Comparison of ENCODE assay signal across 24 cellular contexts in the genomic region with DNA sequence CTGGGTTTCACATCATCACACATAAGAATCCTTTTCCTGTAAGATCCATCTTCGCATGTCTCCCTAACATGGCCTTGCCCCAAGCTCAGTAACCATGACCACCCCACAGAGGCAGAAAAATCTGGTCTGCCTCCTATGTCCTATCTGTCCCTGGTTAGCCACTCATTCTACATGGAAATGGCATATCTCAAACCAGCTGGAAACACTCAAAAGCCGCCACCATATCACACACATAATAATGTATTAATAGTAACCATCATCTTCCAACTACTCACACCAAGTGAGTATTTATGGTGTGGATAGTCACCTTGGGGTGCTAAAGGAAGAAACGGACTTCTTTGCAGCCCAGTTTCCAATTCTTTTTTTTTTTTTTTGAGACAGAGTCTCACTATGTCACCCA. TPM values are rescaled to one million over a fixed set of nuclear protein-coding genes. Genes with fewer than 3 reads are reported as not detected.
DNase-seq lines count a peak whose midpoint lies in the region; ATAC-seq, FAIRE-seq and TF ChIP-seq lines count a peak whose summit lies in the region.
"Had no signal": no experiment of that assay in that cellular context is flagged by ENCODE, and none has a peak within 500 bp of the region (broad histone marks: within the 10 kb centered on the region; RNA-seq: fewer than 3 reads in every experiment).

No MANE protein-coding gene starts in this region.

- no peak overlapping the region for H2AK5ac ChIP-seq in H1 (ENCODE audit: low read depth, low read length)

- H3K4me2 ChIP-seq in H1 (ENCODE audit: insufficient read depth in 1 of 2, low read depth in 2 of 2, low read length in 2 of 2), result no peak overlapping the region
- H3K4me2 ChIP-seq: SK-N-SH had no signal

- H3K27me3 Mint-ChIP-seq in activated naive CD8-positive, alpha-beta T cell, result no peaks in the 10 kb centered on the region
- no peaks in the 10 kb centered on the region for H3K27me3 Mint-ChIP-seq in activated naive CD8-positive, alpha-beta T cell treated with anti-CD3 and anti-CD28 coated beads, Interleukin-2, amount 50 U/mL, for 24 hours
- no peaks in the 10 kb centered on the region for H3K27me3 Mint-ChIP-seq in IgD-negative memory B cell
- no peaks in the 10 kb centered on the region for H3K27me3 Mint-ChIP-seq in glutamatergic neuron (ENCODE audit: unreplicated experiment)

- TF ChIP-seq CTCF in H1 (IDR thresholded peaks at IDR 0.05; ENCODE audit: control extremely low read depth in 1 of 3, insufficient read depth in 1 of 3, low read depth in 1 of 3, low read length in 3 of 3) (no peak), glutamatergic neuron (IDR thresholded peaks at IDR 0.05; ENCODE audit: partially characterized antibody, unreplicated experiment) (no peak), foreskin keratinocyte (conservative IDR thresholded peaks at IDR 0.05) (no peak)

- no peaks in the 10 kb centered on the region for H3K9me3 ChIP-seq in H1 (ENCODE audit: insufficient read depth in 2 of 2, low read depth in 1 of 2, low read length in 1 of 2)
- H3K9me3 ChIP-seq: gastrocnemius medialis, Peyer's patch, psoas muscle, SK-N-SH had no signal

- H4K8ac ChIP-seq in H1 (ENCODE audit: extremely low read depth, insufficient read depth, low read length), result no peak overlapping the region

- no peak for TF ChIP-seq POLR2A in H1 (IDR thresholded peaks at IDR 0.05; ENCODE audit: control extremely low read depth in 1 of 2, low read depth in 2 of 2, low read length in 2 of 2)

- no peak overlapping the region for H3K18ac ChIP-seq in H1 (ENCODE audit: extremely low read depth, low read length)

- no peak overlapping the region for H2AFZ ChIP-seq in H1 (ENCODE audit: low read length)

- H2BK20ac ChIP-seq in H1 (ENCODE audit: low read length), result no peak overlapping the region

- FAIRE-seq in H1 (lab: Jason Lieb, UNC), result no peak
- FAIRE-seq: small intestine had no signal

- H3K4me1 ChIP-seq in H1 (replicated peaks in 1 of 4; ENCODE audit: control insufficient read depth in 3 of 4, insufficient read depth in 4 of 4, low read length in 3 of 4) (peaks cover 0 to 2% (median 0%) of the 10 kb centered on the region in 4 experiments; a peak in 3 of 7 replicates), foreskin keratinocyte (no peaks in the 10 kb centered on the region)
- H3K4me1 ChIP-seq: gastrocnemius medialis, psoas muscle had no signal

- H3K23me2 ChIP-seq in H1 (ENCODE audit: low read depth, low read length), result no peaks in the 10 kb centered on the region

- no peak overlapping the region for H4K91ac ChIP-seq in H1 (replicated peaks; ENCODE audit: insufficient read length, low read length)

- ATAC-seq in activated naive CD8-positive, alpha-beta T cell treated with anti-CD3 and anti-CD28 coated beads, Interleukin-2, amount 50 U/mL, for 24 hours, result no peak
- ATAC-seq in stimulated activated effector memory CD8-positive, alpha-beta T cell treated with anti-CD3 and anti-CD28 coated beads, Interleukin-12 subunit alpha, Interleukin-12 subunit beta, amount 100 ng/mL, for 72 hours, result no peak
- no peak for ATAC-seq in foreskin keratinocyte
- ATAC-seq: gastrocnemius medialis, psoas muscle had no signal

- WGBS in H1 (ENCODE audit: extremely low coverage in 1 of 2, insufficient coverage in 1 of 2, insufficient read length in 1 of 2, insufficient replicate concordance in 2 of 2, low coverage in 1 of 2, low lambda C conversion rate in 2 of 2, missing lambda C conversion rate in 1 of 2), 2 experiments, result 91% methylated on average over 3 of the region's 3 CpGs; no CpG with 5 or more reads in 1 of the 2 experiments

- POLR2A ChIA-PET in H1 (lab: Charles Lee; ENCODE audit: partially characterized antibody), result interaction anchor here (0.7 to 6.9 kb wide), 5 partner anchors 10 to 43 kb away, joined by 3 to 56 read pairs (median 4); partner anchors contain the start of genes FAM117A and KAT7

- DNase-seq in activated naive CD8-positive, alpha-beta T cell treated with anti-CD3 and anti-CD28 coated beads, Interleukin-2, amount 50 U/mL, for 24 hours, result no peak
- DNase-seq in H1 (ENCODE audit: low read depth in 1 of 2, low spot score in 2 of 2) (no peak), glutamatergic neuron (no peak), foreskin keratinocyte (no peak)
- DNase-seq in stimulated activated effector memory CD8-positive, alpha-beta T cell treated with anti-CD3 and anti-CD28 coated beads, Interleukin-12 subunit alpha, Interleukin-12 subunit beta, amount 100 ng/mL, for 72 hours (ENCODE audit: low spot score in 2 of 2), result no peak
- DNase-seq in stimulated activated naive CD4-positive, alpha-beta T cell treated with Interleukin-2 at 50 U/mL for 16 hours (lab: John Stamatoyannopoulos, UW), result no peak
- DNase-seq: activated CD4-positive, alpha-beta T cell treated with anti-CD3 and anti-CD28 coated beads for 48 hours; activated T-cell treated with anti-CD3 and anti-CD28 coated beads, Interleukin-2, amount 50 U/mL, for 48 hours; central memory CD4-positive, alpha-beta T cell; dorsolateral prefrontal cortex; EL; erythroblast; gastrocnemius medialis; left cardiac atrium; NCI-H1694 treated with DMSO at 0.1 percent for 48 hours; NCI-H345; Peyer's patch; psoas muscle; SK-N-SH; small intestine; stimulated activated CD4-positive, alpha-beta T cell treated with anti-CD3 and anti-CD28 coated beads, Interleukin-4, amount 100 ng/mL, for 1 hour had no signal

- H2BK12ac ChIP-seq in H1 (ENCODE audit: low read depth, low read length), result no peak overlapping the region

- H3K36me3 Mint-ChIP-seq in activated naive CD8-positive, alpha-beta T cell, result no peaks in the 10 kb centered on the region
- H3K36me3 Mint-ChIP-seq in activated naive CD8-positive, alpha-beta T cell treated with anti-CD3 and anti-CD28 coated beads, Interleukin-2, amount 50 U/mL, for 24 hours (ENCODE audit: low read depth), result peaks cover 4% of the 10 kb centered on the region
- peaks cover 2% of the 10 kb centered on the region for H3K36me3 Mint-ChIP-seq in IgD-negative memory B cell
- H3K36me3 Mint-ChIP-seq in stimulated activated effector memory CD8-positive, alpha-beta T cell treated with anti-CD3 and anti-CD28 coated beads, Interleukin-12 subunit alpha, Interleukin-12 subunit beta, amount 100 ng/mL, for 72 hours, result peaks cover 28% of the 10 kb centered on the region
- no peaks in the 10 kb centered on the region for H3K36me3 Mint-ChIP-seq in glutamatergic neuron (ENCODE audit: unreplicated experiment)
- H3K36me3 Mint-ChIP-seq: mesothelial cell of epicardium had no signal

- no peak overlapping the region for H3K14ac ChIP-seq in H1 (ENCODE audit: insufficient read length)

- H3K4me3 Mint-ChIP-seq in activated naive CD8-positive, alpha-beta T cell, result no peak overlapping the region
- no peak overlapping the region for H3K4me3 Mint-ChIP-seq in activated naive CD8-positive, alpha-beta T cell treated with anti-CD3 and anti-CD28 coated beads, Interleukin-2, amount 50 U/mL, for 24 hours
- H3K4me3 Mint-ChIP-seq in IgD-negative memory B cell (peak overlapping the region in 2 of 4 donors; percentile 20 to 43), glutamatergic neuron (ENCODE audit: unreplicated experiment) (no peak overlapping the region)
- H3K4me3 Mint-ChIP-seq in stimulated activated effector memory CD8-positive, alpha-beta T cell treated with anti-CD3 and anti-CD28 coated beads, Interleukin-12 subunit alpha, Interleukin-12 subunit beta, amount 100 ng/mL, for 72 hours, result no peak overlapping the region
- H3K4me3 Mint-ChIP-seq: mesothelial cell of epicardium had no signal

- H4K20me1 ChIP-seq in H1 (replicated peaks in 1 of 2; ENCODE audit: control insufficient read depth in 1 of 2, insufficient read depth in 2 of 2, low read length in 2 of 2), result peaks cover 0 to 17% of the 10 kb centered on the region in 2 experiments

- no peaks in the 10 kb centered on the region for H3K9me3 Mint-ChIP-seq in activated naive CD8-positive, alpha-beta T cell (ENCODE audit: low read depth)
- no peaks in the 10 kb centered on the region for H3K9me3 Mint-ChIP-seq in activated naive CD8-positive, alpha-beta T cell treated with anti-CD3 and anti-CD28 coated beads, Interleukin-2, amount 50 U/mL, for 24 hours
- H3K9me3 Mint-ChIP-seq in IgD-negative memory B cell, result no peaks in the 10 kb centered on the region
- no peaks in the 10 kb centered on the region for H3K9me3 Mint-ChIP-seq in stimulated activated effector memory CD8-positive, alpha-beta T cell treated with anti-CD3 and anti-CD28 coated beads, Interleukin-12 subunit alpha, Interleukin-12 subunit beta, amount 100 ng/mL, for 72 hours
- peaks cover 3% of the 10 kb centered on the region for H3K9me3 Mint-ChIP-seq in glutamatergic neuron (ENCODE audit: unreplicated experiment)
- H3K9me3 Mint-ChIP-seq: mesothelial cell of epicardium had no signal

- TF ChIP-seq EP300 in H1 (IDR thresholded peaks at IDR 0.05; ENCODE audit: borderline replicate concordance in 1 of 2, low read depth in 2 of 2, low read length in 2 of 2), result no peak

- no peak overlapping the region for H3K23ac ChIP-seq in H1 (ENCODE audit: insufficient read length)

- no peak overlapping the region for H3K56ac ChIP-seq in H1 (replicated peaks; ENCODE audit: insufficient read length, low read depth, low read length)

- H3K9ac ChIP-seq in H1 (replicated peaks in 1 of 4; ENCODE audit: extremely low read depth in 1 of 4, low read depth in 3 of 4, low read length in 3 of 4), result no peak overlapping the region
- H3K9ac ChIP-seq: SK-N-SH had no signal

- H3K36me3 ChIP-seq in H1 (ENCODE audit: control insufficient read depth in 2 of 4, insufficient read depth in 4 of 4, low read length in 3 of 4), result peaks cover 0 to 4% (median 1%) of the 10 kb centered on the region in 4 experiments; a peak in 2 of 8 replicates
- H3K36me3 ChIP-seq: gastrocnemius medialis, Peyer's patch had no signal

- H3K4me3 ChIP-seq in H1 (ENCODE audit: extremely low read depth in 1 of 4, insufficient read depth in 2 of 4, low read depth in 3 of 4, low read length in 4 of 4), result no peak overlapping the region
- H3K4me3 ChIP-seq: dorsolateral prefrontal cortex, gastrocnemius medialis, Peyer's patch, psoas muscle had no signal

- no peak overlapping the region for H3K4ac ChIP-seq in H1 (replicated peaks; ENCODE audit: insufficient read length, low read depth, low read length)

- H2BK120ac ChIP-seq in H1 (replicated peaks; ENCODE audit: low read depth, low read length), result no peak overlapping the region

- no peak overlapping the region for H4K5ac ChIP-seq in H1 (ENCODE audit: insufficient read length, low read depth, low read length)

- CTCF ChIA-PET in H1 (lab: Charles Lee; ENCODE audit: partially characterized antibody), result interaction anchor here (1.0 to 2.5 kb wide), 4 partner anchors 25 to 244 kb away, joined by 3 to 8 read pairs (median 3); no protein-coding TSS in a partner anchor

- H3K27ac Mint-ChIP-seq in activated naive CD8-positive, alpha-beta T cell, result peak overlapping the region; percentile 91
- H3K27ac Mint-ChIP-seq in activated naive CD8-positive, alpha-beta T cell treated with anti-CD3 and anti-CD28 coated beads, Interleukin-2, amount 50 U/mL, for 24 hours, result no peak overlapping the region
- H3K27ac Mint-ChIP-seq in IgD-negative memory B cell (peak overlapping the region; percentile 39 to 92 (median 71)), glutamatergic neuron (ENCODE audit: unreplicated experiment) (no peak overlapping the region)
- peak overlapping the region; percentile 21 for H3K27ac Mint-ChIP-seq in stimulated activated effector memory CD8-positive, alpha-beta T cell treated with anti-CD3 and anti-CD28 coated beads, Interleukin-12 subunit alpha, Interleukin-12 subunit beta, amount 100 ng/mL, for 72 hours
- H3K27ac Mint-ChIP-seq: mesothelial cell of epicardium had no signal

- H3K79me1 ChIP-seq in H1 (ENCODE audit: low read depth, low read length), result peaks cover 2% of the 10 kb centered on the region; the same call in 1 of the 2 replicates

- H2BK15ac ChIP-seq in H1 (ENCODE audit: low read length), result no peak overlapping the region

- H2BK5ac ChIP-seq in H1 (ENCODE audit: low read depth, low read length), result peak overlapping the region; percentile 56; the same call in 1 of the 2 replicates

- H3K27me3 ChIP-seq in H1 (replicated peaks in 1 of 4; ENCODE audit: control insufficient read depth in 3 of 4, extremely low read depth in 1 of 4, insufficient read depth in 3 of 4, low read length in 3 of 4), result no peaks in the 10 kb centered on the region
- H3K27me3 ChIP-seq in foreskin keratinocyte, result no peaks in the 10 kb centered on the region
- H3K27me3 ChIP-seq: dorsolateral prefrontal cortex, gastrocnemius medialis, Peyer's patch had no signal

- H3K4me1 Mint-ChIP-seq in activated naive CD8-positive, alpha-beta T cell (ENCODE audit: low read depth), result peaks cover 76% of the 10 kb centered on the region
- H3K4me1 Mint-ChIP-seq in activated naive CD8-positive, alpha-beta T cell treated with anti-CD3 and anti-CD28 coated beads, Interleukin-2, amount 50 U/mL, for 24 hours, result peaks cover 82% of the 10 kb centered on the region
- H3K4me1 Mint-ChIP-seq in IgD-negative memory B cell (peaks cover 44 to 64% (median 52%) of the 10 kb centered on the region in 3 donors), glutamatergic neuron (ENCODE audit: low read depth, unreplicated experiment) (peaks cover 18% of the 10 kb centered on the region)
- peaks cover 78% of the 10 kb centered on the region for H3K4me1 Mint-ChIP-seq in stimulated activated effector memory CD8-positive, alpha-beta T cell treated with anti-CD3 and anti-CD28 coated beads, Interleukin-12 subunit alpha, Interleukin-12 subunit beta, amount 100 ng/mL, for 72 hours
- H3K4me1 Mint-ChIP-seq: mesothelial cell of epicardium had no signal

- H3K27ac ChIP-seq in H1 (ENCODE audit: low read depth, low read length), result no peak overlapping the region
- no peak overlapping the region for H3K27ac ChIP-seq in foreskin keratinocyte
- H3K27ac ChIP-seq: dorsolateral prefrontal cortex, gastrocnemius medialis, psoas muscle had no signal

- TF ChIP-seq RAD21 in H1 (IDR thresholded peaks at IDR 0.05 in 1 of 2, conservative IDR thresholded peaks at IDR 0.05 in 1 of 2; ENCODE audit: low read depth in 2 of 2, low read length in 2 of 2), result no peak

- H3K79me2 ChIP-seq in H1 (ENCODE audit: control insufficient read depth in 1 of 2, insufficient read depth in 2 of 2, low read length in 2 of 2), result peaks cover 6 to 63% of the 10 kb centered on the region in 2 experiments

RNA-seq across cellular contexts. Expression of gene FAM117A, which starts 11.4 kb away (rescaled TPM):
- polyA plus RNA-seq in IgD-negative memory B cell, result 81.6 TPM
- 25.3 and 28.4 TPM in 2 replicates for total RNA-seq in H1 (2021; fragmentation: NEBNext Ultra II Directional; extraction: Animal tissue kit (Norgen Biotek cat#: 25700))
- polyA plus RNA-seq in H1 (2011; rRNA removed), result 45.7 and 52.3 TPM in 2 replicates
- 26.3 TPM for polyA plus RNA-seq in H1 (2011; cell fraction: cytosol; rRNA removed)
- 35.8 TPM for polyA plus RNA-seq in H1 (2011; cell fraction: nucleus; rRNA removed)
- 23.6 to 29.0 TPM (median 26.4 TPM) in 4 replicates for polyA plus RNA-seq in H1 (2012, experiment 1 of 2)
- polyA plus RNA-seq in H1 (2012, experiment 2 of 2), result 23.9 TPM
- 29.6 TPM for polyA plus RNA-seq in H1 (2013, experiment 1 of 2)
- polyA plus RNA-seq in H1 (2013, experiment 2 of 2), result 32.5 TPM
- polyA minus RNA-seq in H1 (2011; rRNA and poly(A)+ RNA removed), result 15.5 and 22.0 TPM in 2 replicates
- 19.9 TPM for polyA minus RNA-seq in H1 (2011; cell fraction: cytosol; rRNA and poly(A)+ RNA removed)
- polyA minus RNA-seq in H1 (2011; cell fraction: nucleus; rRNA and poly(A)+ RNA removed), result 19.4 TPM
- total RNA-seq in glutamatergic neuron (ENCODE audit: unreplicated experiment), result 11.9 TPM
- total RNA-seq in foreskin keratinocyte, result 6.9 and 7.2 TPM in 2 replicates
- 6.9 and 8.3 TPM in 2 replicates for polyA plus RNA-seq in foreskin keratinocyte

RNA-seq across cellular contexts. Expression of gene KAT7, which starts 36.0 kb away (rescaled TPM):
- polyA plus RNA-seq in IgD-negative memory B cell, result 48.6 TPM
- total RNA-seq in H1 (2021; fragmentation: NEBNext Ultra II Directional; extraction: Animal tissue kit (Norgen Biotek cat#: 25700)), result 138 and 139 TPM in 2 replicates
- polyA plus RNA-seq in H1 (2011; rRNA removed), result 56.2 and 90.9 TPM in 2 replicates
- 70.9 TPM for polyA plus RNA-seq in H1 (2011; cell fraction: cytosol; rRNA removed)
- 44.8 TPM for polyA plus RNA-seq in H1 (2011; cell fraction: nucleus; rRNA removed)
- 68.5 to 97.8 TPM (median 78.6 TPM) in 4 replicates for polyA plus RNA-seq in H1 (2012, experiment 1 of 2)
- polyA plus RNA-seq in H1 (2012, experiment 2 of 2), result 57.4 TPM
- polyA plus RNA-seq in H1 (2013, experiment 1 of 2), result 104 TPM
- 104 TPM for polyA plus RNA-seq in H1 (2013, experiment 2 of 2)
- polyA minus RNA-seq in H1 (2011; rRNA and poly(A)+ RNA removed), result 172 and 217 TPM in 2 replicates
- 115 TPM for polyA minus RNA-seq in H1 (2011; cell fraction: cytosol; rRNA and poly(A)+ RNA removed)
- polyA minus RNA-seq in H1 (2011; cell fraction: nucleus; rRNA and poly(A)+ RNA removed), result 104 TPM
- total RNA-seq in glutamatergic neuron (ENCODE audit: unreplicated experiment), result 65.7 TPM
- 28.6 and 30.4 TPM in 2 replicates for total RNA-seq in foreskin keratinocyte
- polyA plus RNA-seq in foreskin keratinocyte, result 10.3 and 13.2 TPM in 2 replicates

RNA-seq across cellular contexts. Expression of gene SLC35B1, which starts 44.7 kb away (rescaled TPM):
- polyA plus RNA-seq in IgD-negative memory B cell, result 27.7 TPM
- total RNA-seq in H1 (2021; fragmentation: NEBNext Ultra II Directional; extraction: Animal tissue kit (Norgen Biotek cat#: 25700)), result 56.5 and 60.0 TPM in 2 replicates
- polyA plus RNA-seq in H1 (2011; rRNA removed), result 62.0 and 87.7 TPM in 2 replicates
- polyA plus RNA-seq in H1 (2011; cell fraction: cytosol; rRNA removed), result 59.4 TPM
- 59.5 TPM for polyA plus RNA-seq in H1 (2011; cell fraction: nucleus; rRNA removed)
- 53.4 to 64.1 TPM (median 56.9 TPM) in 4 replicates for polyA plus RNA-seq in H1 (2012, experiment 1 of 2)
- 40.1 TPM for polyA plus RNA-seq in H1 (2012, experiment 2 of 2)
- polyA plus RNA-seq in H1 (2013, experiment 1 of 2), result 62.0 TPM
- 74.6 TPM for polyA plus RNA-seq in H1 (2013, experiment 2 of 2)
- polyA minus RNA-seq in H1 (2011; rRNA and poly(A)+ RNA removed), result 64.7 and 71.9 TPM in 2 replicates
- polyA minus RNA-seq in H1 (2011; cell fraction: cytosol; rRNA and poly(A)+ RNA removed), result 26.6 TPM
- 54.0 TPM for polyA minus RNA-seq in H1 (2011; cell fraction: nucleus; rRNA and poly(A)+ RNA removed)
- total RNA-seq in glutamatergic neuron (ENCODE audit: unreplicated experiment), result 123 TPM
- 65.8 and 75.4 TPM in 2 replicates for total RNA-seq in foreskin keratinocyte
- 83.5 and 91.5 TPM in 2 replicates for polyA plus RNA-seq in foreskin keratinocyte

Comparison
In these comparisons a context has a peak if more than half of its experiments do, and no peak if none do; other contexts are left out.
1. H3K27ac Mint-ChIP-seq: peak in activated naive CD8-positive, alpha-beta T cell (single experiment), IgD-negative memory B cell (3 of 3) and stimulated activated effector memory CD8-positive, alpha-beta T cell treated with anti-CD3 and anti-CD28 coated beads, Interleukin-12 subunit alpha, Interleukin-12 subunit beta, amount 100 ng/mL, for 72 hours (single experiment); none in activated naive CD8-positive, alpha-beta T cell treated with anti-CD3 and anti-CD28 coated beads, Interleukin-2, amount 50 U/mL, for 24 hours (single experiment) and glutamatergic neuron (single experiment).